ENCODE assay signal across 16 cellular contexts in genomic region chr9:124295097-124295794, GRCh38. TPM values are rescaled to one million over a fixed set of nuclear protein-coding genes. Genes with fewer than 3 reads are reported as not detected.
DNase-seq lines count a peak whose midpoint lies in the region; ATAC-seq, FAIRE-seq and TF ChIP-seq lines count a peak whose summit lies in the region.
"Had no signal": no experiment of that assay in that cellular context is flagged by ENCODE, and none has a peak within 500 bp of the region (broad histone marks: within the 10 kb centered on the region; RNA-seq: fewer than 3 reads in every experiment).

No MANE protein-coding gene starts in this region.

- dilution Hi-C loops in endothelial cell of umbilical vein (cut with MboI; ENCODE audit: extremely low pct_ligation_motif_present, low sequenced_read_pairs) = no loop called here

- no peak overlapping the region for H3K9ac ChIP-seq in endothelial cell of umbilical vein (replicated peaks; ENCODE audit: extremely low read depth, insufficient read depth, low read length)

- H4K20me1 ChIP-seq in endothelial cell of umbilical vein (replicated peaks; ENCODE audit: control insufficient read depth, extremely low read depth, insufficient read depth, low read length) = no peaks in the 10 kb centered on the region

- H3K4me2 ChIP-seq in endothelial cell of umbilical vein (ENCODE audit: insufficient read depth, low read length) = no peak overlapping the region

- POLR2A ChIA-PET in endothelial cell of umbilical vein (lab: Charles Lee) = no interaction called here
- POLR2A ChIA-PET in CD8-positive, alpha-beta memory T cell (lab: Charles Lee) = no interaction called here

- peak overlapping the region; percentile 62 for H3K27ac ChIP-seq in endothelial cell of umbilical vein (ENCODE audit: insufficient read depth, low read depth, low read length)
- no peak overlapping the region for H3K27ac ChIP-seq in CD8-positive, alpha-beta memory T cell (ENCODE audit: low read depth, low read length)
- H3K27ac ChIP-seq: C4-2B had no signal

- peaks cover 87% of the 10 kb centered on the region for H3K79me2 ChIP-seq in endothelial cell of umbilical vein (ENCODE audit: control insufficient read depth, insufficient read depth, low read length)

- H3K4me1 ChIP-seq in endothelial cell of umbilical vein (ENCODE audit: control insufficient read depth, extremely low read depth, insufficient read depth, low read length) = peaks cover 70% of the 10 kb centered on the region
- no peaks in the 10 kb centered on the region for H3K4me1 ChIP-seq in CD8-positive, alpha-beta memory T cell (ENCODE audit: insufficient read depth, low read length)

- TF ChIP-seq POLR2A in endothelial cell of umbilical vein (IDR thresholded peaks at IDR 0.05; ENCODE audit: low read depth, low read length) = no peak

- H3K4me3 ChIP-seq in endothelial cell of umbilical vein (replicated peaks in 1 of 3; ENCODE audit: insufficient read depth in 1 of 3, low read depth in 1 of 3, low read length in 3 of 3) = no peak overlapping the region
- no peak overlapping the region for H3K4me3 ChIP-seq in CD8-positive, alpha-beta memory T cell (ENCODE audit: low read length)
- H3K4me3 ChIP-seq: thyroid gland had no signal

- intact Hi-C loops in CD14-positive monocyte (cut with micrococcal nuclease) (loop anchor here in 1 of 2 donors (10.0 kb wide), 1 partner anchor 160 kb away; no protein-coding TSS in a partner anchor), endothelial cell of umbilical vein (cut with micrococcal nuclease) (no loop called here)

- H3K9me3 Mint-ChIP-seq in CD14-positive monocyte = no peaks in the 10 kb centered on the region
- no peaks in the 10 kb centered on the region for H3K9me3 Mint-ChIP-seq in natural killer cell treated with Interleukin-12 subunit alpha and Interleukin-12 subunit beta and Interleukin-15 and Interleukin-18, amount 100 ng/mL, for 72 hours
- H3K9me3 Mint-ChIP-seq in CD8-positive, alpha-beta memory T cell = no peaks in the 10 kb centered on the region
- no peaks in the 10 kb centered on the region for H3K9me3 Mint-ChIP-seq in activated T-cell treated with anti-CD3 and anti-CD28 coated beads, Interleukin-2, amount 50 U/mL, for 72 hours
- H3K9me3 Mint-ChIP-seq in activated naive CD4-positive, alpha-beta T cell treated with anti-CD3 and anti-CD28 coated beads, Interleukin-2, amount 10 ng/mL, durations not matched to agents 7 days and 5 days = no peaks in the 10 kb centered on the region
- H3K9me3 Mint-ChIP-seq: activated T-helper 2 cell treated with anti-CD3 and anti-CD28 coated beads, Interferon-gamma antibody, Interleukin-2, Interleukin-4, amounts not matched to agents 10 μg/mL and 5 μg/mL and 100 μg/mL, durations not matched to agents 14 hours and 24 hours and 36 hours had no signal

- peak; percentile 43 to 63 for ATAC-seq in natural killer cell treated with Interleukin-12 subunit alpha and Interleukin-12 subunit beta and Interleukin-15 and Interleukin-18, amount 100 ng/mL, for 72 hours
- no peak for ATAC-seq in T-helper 17 cell
- no peak for ATAC-seq in activated T-cell treated with anti-CD3 and anti-CD28 coated beads, Interleukin-2, amount 50 U/mL, for 72 hours (replicated peaks in 1 of 2)
- ATAC-seq: Right ventricle myocardium inferior had no signal

- H3K27me3 Mint-ChIP-seq in CD14-positive monocyte (ENCODE audit: low read depth in 3 of 3) = peaks cover 0 to 2% (median 0%) of the 10 kb centered on the region in 3 donors
- H3K27me3 Mint-ChIP-seq in natural killer cell treated with Interleukin-12 subunit alpha and Interleukin-12 subunit beta and Interleukin-15 and Interleukin-18, amount 100 ng/mL, for 72 hours = no peaks in the 10 kb centered on the region
- no peaks in the 10 kb centered on the region for H3K27me3 Mint-ChIP-seq in T-helper 17 cell
- no peaks in the 10 kb centered on the region for H3K27me3 Mint-ChIP-seq in CD8-positive, alpha-beta memory T cell
- peaks cover 7% of the 10 kb centered on the region for H3K27me3 Mint-ChIP-seq in activated T-cell treated with anti-CD3 and anti-CD28 coated beads, Interleukin-2, amount 50 U/mL, for 72 hours (ENCODE audit: low read depth)
- H3K27me3 Mint-ChIP-seq in activated naive CD4-positive, alpha-beta T cell treated with anti-CD3 and anti-CD28 coated beads, Interleukin-2, amount 10 ng/mL, durations not matched to agents 7 days and 5 days = peaks cover 82% of the 10 kb centered on the region

- peaks cover 0 to 1% of the 10 kb centered on the region in 2 experiments for H3K36me3 ChIP-seq in endothelial cell of umbilical vein (ENCODE audit: control insufficient read depth in 2 of 2, extremely low read depth in 1 of 2, insufficient read depth in 2 of 2, low read length in 2 of 2)
- H3K36me3 ChIP-seq in CD8-positive, alpha-beta memory T cell (ENCODE audit: insufficient read depth, low read length) = no peaks in the 10 kb centered on the region
- H3K36me3 ChIP-seq: thyroid gland had no signal

- DNase-seq in CD14-positive monocyte (ENCODE audit: low spot score) (no peak), Kasumi-1 (lab: John Stamatoyannopoulos, UW) (peak; percentile 92 to 96), endothelial cell of umbilical vein (ENCODE audit: low read depth, low spot score) (no peak), T-helper 17 cell (no peak)
- no peak for DNase-seq in natural killer cell treated with Interleukin-12 subunit alpha and Interleukin-12 subunit beta and Interleukin-15 and Interleukin-18, amount 100 ng/mL, for 72 hours (ENCODE audit: low spot score)
- no peak for DNase-seq in CD8-positive, alpha-beta memory T cell
- DNase-seq in activated T-cell treated with anti-CD3 and anti-CD28 coated beads, Interleukin-2, amount 50 U/mL, for 72 hours = no peak
- DNase-seq in activated naive CD4-positive, alpha-beta T cell treated with anti-CD3 and anti-CD28 coated beads, Interleukin-2, amount 10 ng/mL, durations not matched to agents 7 days and 5 days = no peak
- DNase-seq: activated CD4-positive, alpha-beta T cell treated with anti-CD3 and anti-CD28 coated beads for 1 hour; H7; Karpas-422 had no signal

- H3K4me1 Mint-ChIP-seq in CD14-positive monocyte = peaks cover 78% of the 10 kb centered on the region
- H3K4me1 Mint-ChIP-seq in natural killer cell treated with Interleukin-12 subunit alpha and Interleukin-12 subunit beta and Interleukin-15 and Interleukin-18, amount 100 ng/mL, for 72 hours (ENCODE audit: low read depth in 2 of 2) = peaks cover 30 to 45% of the 10 kb centered on the region in 2 donors
- H3K4me1 Mint-ChIP-seq in T-helper 17 cell = peaks cover 17% of the 10 kb centered on the region
- peaks cover 31 to 38% (median 37%) of the 10 kb centered on the region in 3 donors for H3K4me1 Mint-ChIP-seq in CD8-positive, alpha-beta memory T cell
- H3K4me1 Mint-ChIP-seq in activated T-cell treated with anti-CD3 and anti-CD28 coated beads, Interleukin-2, amount 50 U/mL, for 72 hours (ENCODE audit: low read depth) = peaks cover 44% of the 10 kb centered on the region
- peaks cover 48% of the 10 kb centered on the region for H3K4me1 Mint-ChIP-seq in activated naive CD4-positive, alpha-beta T cell treated with anti-CD3 and anti-CD28 coated beads, Interleukin-2, amount 10 ng/mL, durations not matched to agents 7 days and 5 days

- no peaks in the 10 kb centered on the region for H3K9me1 ChIP-seq in endothelial cell of umbilical vein (replicated peaks; ENCODE audit: control insufficient read depth, extremely low read depth, insufficient read depth, low read length)

- H3K4me3 Mint-ChIP-seq in CD14-positive monocyte = no peak overlapping the region
- peak overlapping the region; percentile 9 for H3K4me3 Mint-ChIP-seq in natural killer cell treated with Interleukin-12 subunit alpha and Interleukin-12 subunit beta and Interleukin-15 and Interleukin-18, amount 100 ng/mL, for 72 hours
- H3K4me3 Mint-ChIP-seq in T-helper 17 cell = no peak overlapping the region
- no peak overlapping the region for H3K4me3 Mint-ChIP-seq in CD8-positive, alpha-beta memory T cell
- H3K4me3 Mint-ChIP-seq in activated T-cell treated with anti-CD3 and anti-CD28 coated beads, Interleukin-2, amount 50 U/mL, for 72 hours = no peak overlapping the region
- no peak overlapping the region for H3K4me3 Mint-ChIP-seq in activated naive CD4-positive, alpha-beta T cell treated with anti-CD3 and anti-CD28 coated beads, Interleukin-2, amount 10 ng/mL, durations not matched to agents 7 days and 5 days

- H3K27ac Mint-ChIP-seq in CD14-positive monocyte (peak overlapping the region in 4 of 7 donors; percentile 35 to 71 (median 46)), T-helper 17 cell (no peak overlapping the region)
- peak overlapping the region in 1 of 2 donors; percentile 74 for H3K27ac Mint-ChIP-seq in natural killer cell treated with Interleukin-12 subunit alpha and Interleukin-12 subunit beta and Interleukin-15 and Interleukin-18, amount 100 ng/mL, for 72 hours
- peak overlapping the region in 1 of 8 donors; percentile 68 for H3K27ac Mint-ChIP-seq in CD8-positive, alpha-beta memory T cell
- no peak overlapping the region for H3K27ac Mint-ChIP-seq in activated T-cell treated with anti-CD3 and anti-CD28 coated beads, Interleukin-2, amount 50 U/mL, for 72 hours
- no peak overlapping the region for H3K27ac Mint-ChIP-seq in activated naive CD4-positive, alpha-beta T cell treated with anti-CD3 and anti-CD28 coated beads, Interleukin-2, amount 10 ng/mL, durations not matched to agents 7 days and 5 days

- H3K36me3 Mint-ChIP-seq in CD14-positive monocyte (peaks cover 15 to 58% of the 10 kb centered on the region in 2 donors), T-helper 17 cell (ENCODE audit: low read depth) (no peaks in the 10 kb centered on the region)
- no peaks in the 10 kb centered on the region for H3K36me3 Mint-ChIP-seq in natural killer cell treated with Interleukin-12 subunit alpha and Interleukin-12 subunit beta and Interleukin-15 and Interleukin-18, amount 100 ng/mL, for 72 hours
- H3K36me3 Mint-ChIP-seq in CD8-positive, alpha-beta memory T cell = no peaks in the 10 kb centered on the region
- H3K36me3 Mint-ChIP-seq in activated T-cell treated with anti-CD3 and anti-CD28 coated beads, Interleukin-2, amount 50 U/mL, for 72 hours (ENCODE audit: insufficient read depth in 2 of 2) = no peaks in the 10 kb centered on the region
- H3K36me3 Mint-ChIP-seq in activated naive CD4-positive, alpha-beta T cell treated with anti-CD3 and anti-CD28 coated beads, Interleukin-2, amount 10 ng/mL, durations not matched to agents 7 days and 5 days = no peaks in the 10 kb centered on the region

- no peak overlapping the region for H2AFZ ChIP-seq in endothelial cell of umbilical vein (ENCODE audit: low read depth, low read length)

- no peaks in the 10 kb centered on the region for H3K9me3 ChIP-seq in endothelial cell of umbilical vein (replicated peaks; ENCODE audit: control insufficient read depth, insufficient read depth, low read length)
- H3K9me3 ChIP-seq in T-helper 17 cell (ENCODE audit: control insufficient read depth, low read length, poor library complexity, severe bottlenecking) = no peaks in the 10 kb centered on the region
- no peaks in the 10 kb centered on the region for H3K9me3 ChIP-seq in CD8-positive, alpha-beta memory T cell (ENCODE audit: low read length)
- H3K9me3 ChIP-seq: thyroid gland had no signal

- TF ChIP-seq CTCF in CD14-positive monocyte (IDR thresholded peaks at IDR 0.05) (no peak), endothelial cell of umbilical vein (IDR thresholded peaks at IDR 0.05; ENCODE audit: extremely low read depth in 1 of 2, insufficient read depth in 1 of 2, low read depth in 1 of 2, low read length in 2 of 2) (no peak)

- peak; percentile 93 for FAIRE-seq in endothelial cell of umbilical vein (lab: Jason Lieb, UNC)
- FAIRE-seq: islet of Langerhans had no signal

- CTCF ChIA-PET in endothelial cell of umbilical vein (lab: Charles Lee) = interaction anchor here (2.7 kb wide), 1 partner anchor 169 kb away, joined by 18 read pairs; no protein-coding TSS in a partner anchor
- CTCF ChIA-PET in CD8-positive, alpha-beta memory T cell (lab: Charles Lee) = interaction anchor here (1.0 kb wide), 1 partner anchor 10 kb away, joined by 3 read pairs; no protein-coding TSS in a partner anchor
- CTCF ChIA-PET in activated naive CD4-positive, alpha-beta T cell treated with anti-CD3 and anti-CD28 coated beads, Interleukin-2, amount 10 ng/mL, durations not matched to agents 7 days and 5 days (lab: Charles Lee) = interaction anchor here (1.8 kb wide), 1 partner anchor 169 kb away, joined by 4 read pairs; no protein-coding TSS in a partner anchor

- no peaks in the 10 kb centered on the region for H3K27me3 ChIP-seq in endothelial cell of umbilical vein (ENCODE audit: control insufficient read depth in 2 of 2, insufficient read depth in 2 of 2, low read length in 2 of 2)
- H3K27me3 ChIP-seq in CD8-positive, alpha-beta memory T cell (ENCODE audit: insufficient read depth, low read length, poor library complexity, severe bottlenecking) = no peaks in the 10 kb centered on the region
- H3K27me3 ChIP-seq: thyroid gland had no signal

- no TSS peak for BruUV-seq in endothelial cell of umbilical vein (replicated peaks; lab: Mats Ljungman, UMichigan)

RNA-seq across cellular contexts. Expression of gene NEK6, which starts 37.5 kb away (rescaled TPM):
- polyA plus RNA-seq in CD14-positive monocyte (10 to 100 TPM; 26.1 to 35.8 TPM), endothelial cell of umbilical vein (64.3 and 96.1 TPM in 2 replicates)
- total RNA-seq in endothelial cell of umbilical vein (65.9 and 67.1 TPM in 2 replicates), T-helper 17 cell (10 to 100 TPM in 1 of 2 donors, 1 to 10 TPM in 1; 7.8 to 12.7 TPM)
- 77.1 and 88.2 TPM in 2 replicates for polyA plus RNA-seq in endothelial cell of umbilical vein (2011; cell fraction: cytosol; rRNA removed)
- 79.5 and 84.6 TPM in 2 replicates for polyA plus RNA-seq in endothelial cell of umbilical vein (2011; cell fraction: nucleus; rRNA removed)
- polyA plus RNA-seq in endothelial cell of umbilical vein (2012) = 62.6 and 78.9 TPM in 2 replicates
- polyA minus RNA-seq in endothelial cell of umbilical vein = 111 and 153 TPM in 2 replicates
- polyA minus RNA-seq in endothelial cell of umbilical vein (2011; cell fraction: cytosol; rRNA and poly(A)+ RNA removed) = 5.1 TPM
- polyA minus RNA-seq in endothelial cell of umbilical vein (2011; cell fraction: nucleus; rRNA and poly(A)+ RNA removed) = 48.7 and 63.7 TPM in 2 replicates
- 10 to 100 TPM; 11.4 to 38.7 TPM for total RNA-seq in natural killer cell treated with Interleukin-12 subunit alpha and Interleukin-12 subunit beta and Interleukin-15 and Interleukin-18, amount 100 ng/mL, for 72 hours
- 10 to 100 TPM; 63.0 to 66.0 TPM for total RNA-seq in CD8-positive, alpha-beta memory T cell
- 9.5 TPM for polyA plus RNA-seq in CD8-positive, alpha-beta memory T cell
- 1 to 10 TPM; 8.1 to 8.5 TPM for total RNA-seq in activated T-cell treated with anti-CD3 and anti-CD28 coated beads, Interleukin-2, amount 50 U/mL, for 72 hours

Comparison
In these comparisons a context has a peak if more than half of its experiments do, and no peak if none do; other contexts are left out.
1. DNase-seq: peak in Kasumi-1 (2 of 2); none in CD14-positive monocyte (single experiment), endothelial cell of umbilical vein (single experiment), natural killer cell treated with Interleukin-12 subunit alpha and Interleukin-12 subunit beta and Interleukin-15 and Interleukin-18, amount 100 ng/mL, for 72 hours (single experiment), T-helper 17 cell (0 of 3), CD8-positive, alpha-beta memory T cell (0 of 5), activated T-cell treated with anti-CD3 and anti-CD28 coated beads, Interleukin-2, amount 50 U/mL, for 72 hours (0 of 2) and activated naive CD4-positive, alpha-beta T cell treated with anti-CD3 and anti-CD28 coated beads, Interleukin-2, amount 10 ng/mL, durations not matched to agents 7 days and 5 days (single experiment).
2. H3K27ac Mint-ChIP-seq: peak in CD14-positive monocyte (4 of 7); none in T-helper 17 cell (single experiment), activated T-cell treated with anti-CD3 and anti-CD28 coated beads, Interleukin-2, amount 50 U/mL, for 72 hours (single experiment) and activated naive CD4-positive, alpha-beta T cell treated with anti-CD3 and anti-CD28 coated beads, Interleukin-2, amount 10 ng/mL, durations not matched to agents 7 days and 5 days (single experiment).
3. ATAC-seq: peak in natural killer cell treated with Interleukin-12 subunit alpha and Interleukin-12 subunit beta and Interleukin-15 and Interleukin-18, amount 100 ng/mL, for 72 hours (2 of 2); none in T-helper 17 cell (single experiment) and activated T-cell treated with anti-CD3 and anti-CD28 coated beads, Interleukin-2, amount 50 U/mL, for 72 hours (0 of 2).